Comparison of ENCODE assay signal across 1 cellular context in genomic region chr6:6688283-6688682, GRCh38.
TF ChIP-seq lines count a peak whose summit lies in the region.

No MANE protein-coding gene starts in this region.

TF ChIP-seq in GM12878, 131 proteins besides CTCF, POLR2A, EP300 and RAD21 (continued from another document):
- TF ChIP-seq ZBTB40 (IDR thresholded peaks at IDR 0.05; ENCODE audit: borderline replicate concordance), result peak; percentile 65
